ENCODE assay signal across 16 cellular contexts in the genomic region with DNA sequence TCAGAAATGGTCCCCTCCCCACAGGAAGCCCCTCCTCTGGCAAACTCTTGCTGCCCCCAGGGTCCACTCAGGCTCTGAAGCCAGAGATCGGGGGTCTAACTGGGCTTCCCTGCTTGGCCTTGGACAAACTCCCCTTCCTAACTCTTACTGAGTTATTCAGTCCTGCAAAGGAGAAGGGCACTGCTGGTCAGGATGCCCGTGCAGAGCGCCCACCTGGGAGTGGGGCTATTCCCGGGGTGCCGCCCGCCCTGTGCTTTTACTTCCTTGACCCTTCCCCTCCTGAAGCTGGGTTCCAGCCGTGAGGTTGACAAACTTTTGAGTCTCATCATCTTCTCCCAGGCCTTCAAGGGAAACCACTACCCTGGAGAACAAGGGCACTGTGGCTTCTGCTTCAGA. TPM values are rescaled to one million over a fixed set of nuclear protein-coding genes. Genes with fewer than 3 reads are reported as not detected.
DNase-seq lines count a peak whose midpoint lies in the region; ATAC-seq and TF ChIP-seq lines count a peak whose summit lies in the region.
"Had no signal": no experiment of that assay in that cellular context is flagged by ENCODE, and none has a peak within 500 bp of the region (broad histone marks: within the 10 kb centered on the region; RNA-seq: fewer than 3 reads in every experiment).

No MANE protein-coding gene starts in this region.

- H2AFZ ChIP-seq in osteoblast (ENCODE audit: low read length): no peak overlapping the region
- H2AFZ ChIP-seq: GM23338 had no signal

- H3K4me3 Mint-ChIP-seq in T-helper 17 cell: no peak overlapping the region
- no peak overlapping the region for H3K4me3 Mint-ChIP-seq in progenitor cell of endocrine pancreas (ENCODE audit: low read depth)
- H3K4me3 Mint-ChIP-seq: B cell; CD4-positive, alpha-beta memory T cell; GM23338 had no signal

- H3K9me3 ChIP-seq in T-helper 17 cell (ENCODE audit: control insufficient read depth, low read length, poor library complexity, severe bottlenecking): no peaks in the 10 kb centered on the region
- H3K9me3 ChIP-seq in osteoblast (ENCODE audit: low read depth, low read length): no peaks in the 10 kb centered on the region
- H3K9me3 ChIP-seq in testis: no peaks in the 10 kb centered on the region
- no peaks in the 10 kb centered on the region for H3K9me3 ChIP-seq in spleen

- TF ChIP-seq POLR2A in testis (IDR thresholded peaks at IDR 0.05): no peak
- TF ChIP-seq POLR2A in spleen (IDR thresholded peaks at IDR 0.05): no peak

- H3K27ac Mint-ChIP-seq in T-helper 17 cell (peak overlapping the region; percentile 21), progenitor cell of endocrine pancreas (no peak overlapping the region)
- H3K27ac Mint-ChIP-seq: B cell; CD4-positive, alpha-beta memory T cell; GM23338 had no signal

- peaks cover 58% of the 10 kb centered on the region for H3K79me2 ChIP-seq in osteoblast (ENCODE audit: insufficient read depth, low read length)

- no peak overlapping the region for H3K4me2 ChIP-seq in osteoblast (ENCODE audit: insufficient read depth, low read length)
- H3K4me2 ChIP-seq: GM23338 had no signal

- intact Hi-C loops in dorsolateral prefrontal cortex (cut with DNase I): loop anchor here in 1 of 2 donors (10.0 kb wide), 2 partner anchors 72 to 78 kb away; partner anchors contain the start of gene SQSTM1
- intact Hi-C loops in testis (cut with DNase I; ENCODE audit: low total_unique reads): no loop called here
- intact Hi-C loops in spleen (cut with DNase I; ENCODE audit: low total_unique reads): no loop called here

- H3K4me1 Mint-ChIP-seq in T-helper 17 cell: peaks cover 6% of the 10 kb centered on the region
- H3K4me1 Mint-ChIP-seq in progenitor cell of endocrine pancreas (ENCODE audit: low read depth): peaks cover 3% of the 10 kb centered on the region

- H3K27ac ChIP-seq in dorsolateral prefrontal cortex (peak overlapping the region in 34 of 59 donors; percentile 4 to 82 (median 60)), osteoblast (ENCODE audit: low read depth, low read length) (no peak overlapping the region), testis (peak overlapping the region; percentile 56 to 81), spleen (peak overlapping the region in 2 of 8 donors; percentile 36 to 39)
- H3K27ac ChIP-seq: C4-2B had no signal

- H3K9me3 Mint-ChIP-seq in progenitor cell of endocrine pancreas (ENCODE audit: low read depth): no peaks in the 10 kb centered on the region
- H3K9me3 Mint-ChIP-seq: CD4-positive, alpha-beta memory T cell; GM23338 had no signal

- H3K36me3 Mint-ChIP-seq in T-helper 17 cell (ENCODE audit: low read depth) (no peaks in the 10 kb centered on the region), progenitor cell of endocrine pancreas (ENCODE audit: insufficient read depth) (peaks cover 14% of the 10 kb centered on the region)

- no peaks in the 10 kb centered on the region for H3K27me3 Mint-ChIP-seq in T-helper 17 cell
- no peaks in the 10 kb centered on the region for H3K27me3 Mint-ChIP-seq in progenitor cell of endocrine pancreas
- H3K27me3 Mint-ChIP-seq: B cell; CD4-positive, alpha-beta memory T cell had no signal

- H3K4me3 ChIP-seq in dorsolateral prefrontal cortex (no peak overlapping the region), osteoblast (ENCODE audit: insufficient read depth, low read length) (no peak overlapping the region), testis (no peak overlapping the region), spleen (no peak overlapping the region)
- H3K4me3 ChIP-seq: GM23338 had no signal

- no peak for ATAC-seq in T-helper 17 cell
- ATAC-seq in HG03520 (IDR thresholded peaks at IDR 0.05; ENCODE audit: unreplicated experiment): no peak
- ATAC-seq: GM23338, HepG2 had no signal

- no peak for TF ChIP-seq CTCF in dorsolateral prefrontal cortex (IDR thresholded peaks at IDR 0.05 in 54 of 56, conservative IDR thresholded peaks at IDR 0.05 in 2 of 56; ENCODE audit: low read depth in 1 of 56, partially characterized antibody in 56 of 56)
- no peak for TF ChIP-seq CTCF in osteoblast (IDR thresholded peaks at IDR 0.05; ENCODE audit: extremely low read depth, low read depth, low read length)
- TF ChIP-seq CTCF in testis (IDR thresholded peaks at IDR 0.05): no peak
- TF ChIP-seq CTCF in spleen (IDR thresholded peaks at IDR 0.05 in 8 of 11, conservative IDR thresholded peaks at IDR 0.05 in 3 of 11): no peak
- no peak for TF ChIP-seq CTCF in progenitor cell of endocrine pancreas (IDR thresholded peaks at IDR 0.05; ENCODE audit: unreplicated experiment)

- H3K36me3 ChIP-seq in osteoblast (ENCODE audit: insufficient read depth, low read length): peaks cover 49% of the 10 kb centered on the region
- no peaks in the 10 kb centered on the region for H3K36me3 ChIP-seq in testis (ENCODE audit: low read depth, missing control alignments)
- H3K36me3 ChIP-seq in spleen: peaks cover 0 to 73% (median 38%) of the 10 kb centered on the region in 6 donors

- peaks cover 6% of the 10 kb centered on the region for H3K4me1 ChIP-seq in osteoblast (ENCODE audit: insufficient read depth, low read length)
- H3K4me1 ChIP-seq in testis: peaks cover 39% of the 10 kb centered on the region
- peaks cover 8 to 54% (median 33%) of the 10 kb centered on the region in 6 donors for H3K4me1 ChIP-seq in spleen

- peaks cover 32% of the 10 kb centered on the region for H4K20me1 ChIP-seq in osteoblast (ENCODE audit: insufficient read depth, low read length)

- no peak for DNase-seq in T-helper 17 cell
- DNase-seq in dorsolateral prefrontal cortex: no peak
- DNase-seq in osteoblast (ENCODE audit: insufficient read length, low spot score, missing footprints): peak; percentile 3
- DNase-seq in testis: no peak
- DNase-seq in spleen: no peak
- DNase-seq in activated T-cell treated with anti-CD3 and anti-CD28 coated beads for 4 hours: no peak
- no peak for DNase-seq in progenitor cell of endocrine pancreas (ENCODE audit: low spot score, unreplicated experiment)
- DNase-seq: ACHN; CD4-positive, alpha-beta memory T cell; DMS79; H7 had no signal

- H3K27me3 ChIP-seq in dorsolateral prefrontal cortex (no peaks in the 10 kb centered on the region), osteoblast (ENCODE audit: insufficient read depth, low read length) (no peaks in the 10 kb centered on the region), testis (no peaks in the 10 kb centered on the region), spleen (replicated peaks in 1 of 7) (no peaks in the 10 kb centered on the region)

- 71 to 90% methylated on average over 1 to 7 of the region's 7 CpGs for WGBS in testis, 2 donors
- 91 to 99% (median 97%) methylated on average over 7 of the region's 7 CpGs for WGBS in spleen, 5 donors

RNA-seq across cellular contexts. Expression of gene TBC1D9B, which starts 4.9 kb away (rescaled TPM):
- total RNA-seq in T-helper 17 cell (10 to 100 TPM; 61.6 to 74.1 TPM), dorsolateral prefrontal cortex (100 to 1,000 TPM; 127 to 231 (median 166) TPM), osteoblast (89.4 and 90.2 TPM in 2 replicates), testis (100 to 1,000 TPM; 122 to 134 TPM), spleen (100 to 1,000 TPM in 6 of 7 donors, 10 to 100 TPM in 1; 98.9 to 140 (median 120) TPM), progenitor cell of endocrine pancreas (128 and 135 TPM in 2 replicates)
- polyA plus RNA-seq in testis (ENCODE audit: insufficient read depth, low read depth, low replicate concordance) (76.1 TPM), spleen (10 to 100 TPM; 29.5 to 67.1 (median 38.0) TPM)

RNA-seq across cellular contexts. Expression of gene MRNIP, which starts 44.1 kb away (rescaled TPM):
- total RNA-seq in T-helper 17 cell (10 to 100 TPM; 32.5 to 36.8 TPM), dorsolateral prefrontal cortex (100 to 1,000 TPM in 5 of 120 experiments, 10 to 100 TPM in 115; 44.7 to 119 (median 74.4) TPM), osteoblast (10.1 and 12.7 TPM in 2 replicates), testis (10 to 100 TPM; 58.7 to 61.4 TPM), spleen (10 to 100 TPM; 46.2 to 88.4 (median 48.0) TPM), progenitor cell of endocrine pancreas (61.4 and 63.4 TPM in 2 replicates)
- polyA plus RNA-seq in testis (ENCODE audit: insufficient read depth, low read depth, low replicate concordance) (34.9 TPM), spleen (100 to 1,000 TPM in 1 of 3 donors, 10 to 100 TPM in 2; 34.9 to 107 (median 58.7) TPM)
